Comparison of ENCODE assay signal across 27 cellular contexts in the genomic region with DNA sequence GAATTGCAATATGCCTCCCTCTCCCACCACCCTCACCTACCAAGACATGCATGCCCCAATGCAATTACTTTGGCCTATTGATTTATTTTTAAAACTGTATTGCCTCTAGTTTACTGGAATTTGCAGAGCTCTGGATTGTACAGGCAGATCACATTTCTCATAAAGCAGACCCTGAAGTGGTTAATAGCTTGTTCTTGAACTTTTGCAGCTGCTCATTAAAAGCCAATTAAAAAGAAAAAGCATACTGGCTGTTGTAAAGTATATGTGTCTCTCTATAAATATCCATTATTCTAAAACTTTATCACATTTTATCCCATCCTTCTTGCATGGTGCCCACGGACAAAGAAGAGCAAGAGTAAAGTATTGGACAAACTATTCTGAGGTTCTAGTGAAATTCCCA.
"Had no signal": no experiment of that assay in that cellular context is flagged by ENCODE, and none has a peak within 500 bp of the region (broad histone marks: within the 10 kb centered on the region; RNA-seq: fewer than 3 reads in every experiment).

No MANE protein-coding gene starts in this region.

- H3K9me3 Mint-ChIP-seq: activated T-cell treated with anti-CD3 and anti-CD28 coated beads, Interleukin-2, amount 50 U/mL, for 4 hours; activated T-helper 2 cell treated with anti-CD3 and anti-CD28 coated beads, Interferon-gamma antibody, Interleukin-2, Interleukin-4, amounts not matched to agents 10 μg/mL and 5 μg/mL and 100 μg/mL, durations not matched to agents 14 hours and 24 hours and 36 hours; mesothelial cell of epicardium; naive thymus-derived CD8-positive, alpha-beta T cell had no signal

- FAIRE-seq: bronchial epithelial cell, endometrium had no signal

- H3K27ac Mint-ChIP-seq: activated naive CD8-positive, alpha-beta T cell; activated T-helper 2 cell treated with anti-CD3 and anti-CD28 coated beads, Interferon-gamma antibody, Interleukin-2, Interleukin-4, amounts not matched to agents 10 μg/mL and 5 μg/mL and 100 μg/mL, durations not matched to agents 14 hours and 24 hours and 36 hours; mesothelial cell of epicardium; naive thymus-derived CD8-positive, alpha-beta T cell had no signal

- H3K27ac ChIP-seq: adrenal gland, coronary artery, heart right ventricle, left lung, ovary, prostate gland, right atrium auricular region, spleen, thoracic aorta, upper lobe of right lung had no signal

- DNase-seq: activated CD4-positive, alpha-beta T cell treated with anti-CD3 and anti-CD28 coated beads, Interleukin-2, amount 50 U/mL, for 4 hours; activated CD8-positive, alpha-beta memory T cell treated with anti-CD3 and anti-CD28 coated beads for 24 hours; activated CD8-positive, alpha-beta memory T cell treated with anti-CD3 and anti-CD28 coated beads, Interleukin-2, amount 50 U/mL, for 4 hours; activated naive CD4-positive, alpha-beta T cell; activated T-cell treated with anti-CD3 and anti-CD28 coated beads, Interleukin-2, amount 50 U/mL, for 4 hours; adrenal gland; cerebellar nuclear complex; heart right ventricle; kidney glomerular epithelial cell; left lung; naive thymus-derived CD8-positive, alpha-beta T cell; ovary; spleen; stimulated activated CD4-positive, alpha-beta T cell treated with anti-CD3 and anti-CD28 coated beads, Interleukin-4, amount 100 ng/mL, for 1 hour; stimulated activated naive CD4-positive, alpha-beta T cell; T-helper 1 cell; T-helper 9 cell; upper lobe of right lung had no signal

- H3K4me3 Mint-ChIP-seq: activated naive CD8-positive, alpha-beta T cell; activated T-cell treated with anti-CD3 and anti-CD28 coated beads, Interleukin-2, amount 50 U/mL, for 4 hours; mesothelial cell of epicardium; naive thymus-derived CD8-positive, alpha-beta T cell had no signal

- ATAC-seq: activated T-cell treated with anti-CD3 and anti-CD28 coated beads, Interleukin-2, amount 50 U/mL, for 4 hours; heart right ventricle; left lung; naive thymus-derived CD8-positive, alpha-beta T cell; upper lobe of right lung had no signal

- H3K9me3 ChIP-seq: adrenal gland, heart right ventricle, left lung, ovary, prostate gland, right atrium auricular region, spleen, thoracic aorta, upper lobe of right lung had no signal

- H3K4me3 ChIP-seq: adrenal gland, coronary artery, heart right ventricle, left lung, ovary, prostate gland, right atrium auricular region, spleen, thoracic aorta, upper lobe of right lung had no signal

- H3K36me3 Mint-ChIP-seq: activated naive CD8-positive, alpha-beta T cell; mesothelial cell of epicardium; naive thymus-derived CD8-positive, alpha-beta T cell had no signal

- H3K36me3 ChIP-seq: adrenal gland, heart right ventricle, left lung, ovary, prostate gland, right atrium auricular region, spleen, thoracic aorta, upper lobe of right lung had no signal

- H3K27me3 ChIP-seq: ovary had no signal
